In the genomic region with DNA sequence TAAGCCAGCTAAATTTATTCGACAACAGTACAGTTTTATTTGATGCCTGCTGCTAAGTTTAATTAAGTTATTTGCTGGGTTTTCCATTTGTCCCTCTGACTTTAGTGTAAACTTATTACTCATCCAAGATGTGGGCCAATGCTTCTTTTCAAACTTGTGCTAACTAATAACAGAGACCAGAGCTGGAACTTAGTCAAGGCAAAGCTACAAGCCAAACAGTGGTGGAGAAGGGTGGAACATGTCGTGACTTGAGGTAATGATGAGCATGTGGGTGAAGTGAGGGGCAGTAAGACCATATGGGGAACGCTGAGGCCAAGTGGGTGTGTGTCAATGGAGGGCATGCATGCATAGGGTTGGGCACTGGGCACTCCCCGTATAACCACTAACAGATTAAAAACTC, we compare ENCODE assay signal across 17 cellular contexts.
DNase-seq lines count a peak whose midpoint lies in the region; ATAC-seq and TF ChIP-seq lines count a peak whose summit lies in the region.
"Had no signal": no experiment of that assay in that cellular context is flagged by ENCODE, and none has a peak within 500 bp of the region (broad histone marks: within the 10 kb centered on the region; RNA-seq: fewer than 3 reads in every experiment).

No MANE protein-coding gene starts in this region.

- DNase-seq in EH (ENCODE audit: low read depth) (peak; percentile 20), PC-3 (no peak), foreskin keratinocyte (peak; percentile 81 to 86), heart right ventricle (no peak)
- no peak for DNase-seq in activated naive CD4-positive, alpha-beta T cell treated with anti-CD3 and anti-CD28 coated beads for 36 hours
- DNase-seq in stimulated activated naive CD8-positive, alpha-beta T cell treated with anti-CD3 and anti-CD28 coated beads, Interleukin-15, amount 100 ng/mL, for 72 hours, result no peak
- DNase-seq: ACHN, HFFc6, KG1, MM.1S, NCI-H1105, NCI-H1930, NCI-H2171, NCI-H82 had no signal

- H3K36me3 Mint-ChIP-seq in activated naive CD4-positive, alpha-beta T cell treated with anti-CD3 and anti-CD28 coated beads for 36 hours (ENCODE audit: low read depth), result peaks cover 7% of the 10 kb centered on the region

- peaks cover 17% of the 10 kb centered on the region for H3K9me3 Mint-ChIP-seq in activated naive CD4-positive, alpha-beta T cell treated with anti-CD3 and anti-CD28 coated beads for 36 hours
- H3K9me3 Mint-ChIP-seq in stimulated activated naive CD8-positive, alpha-beta T cell treated with anti-CD3 and anti-CD28 coated beads, Interleukin-15, amount 100 ng/mL, for 72 hours, result peaks cover 13 to 23% of the 10 kb centered on the region in 2 donors
- H3K9me3 Mint-ChIP-seq: HFFc6 had no signal

- CTCF ChIA-PET in PC-3 (lab: Charles Lee), result no interaction called here
- CTCF ChIA-PET in activated naive CD4-positive, alpha-beta T cell treated with anti-CD3 and anti-CD28 coated beads for 36 hours (lab: Charles Lee), result interaction anchor here (3.8 kb wide), 1 partner anchor 10 kb away, joined by 11 read pairs; no protein-coding TSS in a partner anchor

- H3K27me3 Mint-ChIP-seq in activated naive CD4-positive, alpha-beta T cell treated with anti-CD3 and anti-CD28 coated beads for 36 hours (ENCODE audit: low read depth), result no peaks in the 10 kb centered on the region
- H3K27me3 Mint-ChIP-seq in stimulated activated naive CD8-positive, alpha-beta T cell treated with anti-CD3 and anti-CD28 coated beads, Interleukin-15, amount 100 ng/mL, for 72 hours, result peaks cover under 1% of the 10 kb centered on the region

- H4K20me1 ChIP-seq in PC-3 (ENCODE audit: low read length), result no peaks in the 10 kb centered on the region
- H4K20me1 ChIP-seq: BLaER1 treated with 17β-estradiol and CSF1 and Interleukin-3, amounts not matched to agents 10 nM and 100 nM had no signal

- no peaks in the 10 kb centered on the region for H3K4me1 ChIP-seq in PC-3 (ENCODE audit: insufficient read depth, low read length)
- peaks cover 0 to 2% of the 10 kb centered on the region in 2 donors for H3K4me1 ChIP-seq in esophagus (ENCODE audit: control insufficient read depth in 2 of 2, insufficient read depth in 2 of 2, low read length in 1 of 2)
- no peaks in the 10 kb centered on the region for H3K4me1 ChIP-seq in foreskin keratinocyte
- H3K4me1 ChIP-seq in heart right ventricle, result no peaks in the 10 kb centered on the region
- H3K4me1 ChIP-seq: BLaER1 treated with 17β-estradiol and CSF1 and Interleukin-3, amounts not matched to agents 10 nM and 100 nM had no signal

- POLR2A ChIA-PET in PC-3 (lab: Charles Lee; ENCODE audit: unreplicated experiment), result interaction anchor here (0.6 kb wide), 1 partner anchor 81 kb away, joined by 3 read pairs; no protein-coding TSS in a partner anchor

- no peak overlapping the region for H3K27ac ChIP-seq in PC-3 (ENCODE audit: low read length)
- H3K27ac ChIP-seq in esophagus (ENCODE audit: low read depth in 2 of 2, low read length in 1 of 2), result peak overlapping the region; percentile 38 to 40
- no peak overlapping the region for H3K27ac ChIP-seq in foreskin keratinocyte
- H3K27ac ChIP-seq in heart right ventricle, result no peak overlapping the region
- H3K27ac ChIP-seq: BLaER1 treated with 17β-estradiol and CSF1 and Interleukin-3, amounts not matched to agents 10 nM and 100 nM had no signal

- H3K27ac Mint-ChIP-seq in activated naive CD4-positive, alpha-beta T cell treated with anti-CD3 and anti-CD28 coated beads for 36 hours, result no peak overlapping the region
- H3K27ac Mint-ChIP-seq in stimulated activated naive CD8-positive, alpha-beta T cell treated with anti-CD3 and anti-CD28 coated beads, Interleukin-15, amount 100 ng/mL, for 72 hours, result no peak overlapping the region
- H3K27ac Mint-ChIP-seq: HFFc6 had no signal

- H3F3A ChIP-seq in PC-3 (ENCODE audit: low read length, unreplicated experiment), result no peaks in the 10 kb centered on the region

- no peaks in the 10 kb centered on the region for H3K9me2 ChIP-seq in PC-3 (replicated peaks; ENCODE audit: low read length)

- no peaks in the 10 kb centered on the region for H3K27me3 ChIP-seq in PC-3 (ENCODE audit: low read length)
- no peaks in the 10 kb centered on the region for H3K27me3 ChIP-seq in esophagus (ENCODE audit: control insufficient read depth in 1 of 2, insufficient read depth in 2 of 2, low read length in 2 of 2)
- H3K27me3 ChIP-seq in foreskin keratinocyte, result no peaks in the 10 kb centered on the region
- no peaks in the 10 kb centered on the region for H3K27me3 ChIP-seq in heart right ventricle
- H3K27me3 ChIP-seq: BLaER1 treated with 17β-estradiol and CSF1 and Interleukin-3, amounts not matched to agents 10 nM and 100 nM had no signal

- no peaks in the 10 kb centered on the region for H3K4me1 Mint-ChIP-seq in activated naive CD4-positive, alpha-beta T cell treated with anti-CD3 and anti-CD28 coated beads for 36 hours (ENCODE audit: low read depth)
- H3K4me1 Mint-ChIP-seq in stimulated activated naive CD8-positive, alpha-beta T cell treated with anti-CD3 and anti-CD28 coated beads, Interleukin-15, amount 100 ng/mL, for 72 hours, result no peaks in the 10 kb centered on the region

- no TSS peak for BruUV-seq in PC-3 (replicated peaks; lab: Mats Ljungman, UMichigan)

- intact Hi-C loops in PC-3 (cut with micrococcal nuclease) (no loop called here), heart right ventricle (cut with DNase I) (no loop called here)
- intact Hi-C loops in activated naive CD4-positive, alpha-beta T cell treated with anti-CD3 and anti-CD28 coated beads for 36 hours (cut with micrococcal nuclease), result no loop called here

- no peaks in the 10 kb centered on the region for H3K79me2 ChIP-seq in PC-3 (ENCODE audit: low read length)

- WGBS in esophagus, 2 donors, result 39 to 56% methylated on average over 4 of the region's 4 CpGs
- 92% methylated on average over 4 of the region's 4 CpGs for WGBS in heart right ventricle, 2 donors

- H3K9ac ChIP-seq in PC-3 (ENCODE audit: low read length), result no peak overlapping the region
- H3K9ac ChIP-seq: BLaER1 treated with 17β-estradiol and CSF1 and Interleukin-3, amounts not matched to agents 10 nM and 100 nM had no signal

- ATAC-seq in PC-3 (0 out of 2 replicates have a peak, but pooled peaks have one; percentile 27), foreskin keratinocyte (peak; percentile 62), heart right ventricle (no peak), HG02938 (IDR thresholded peaks at IDR 0.05; ENCODE audit: unreplicated experiment) (no peak)
- ATAC-seq in stimulated activated naive CD8-positive, alpha-beta T cell treated with anti-CD3 and anti-CD28 coated beads, Interleukin-15, amount 100 ng/mL, for 72 hours, result no peak

- H3K9me3 ChIP-seq in PC-3 (ENCODE audit: low read length) (no peaks in the 10 kb centered on the region), esophagus (ENCODE audit: control insufficient read depth in 2 of 2, insufficient read depth in 1 of 2, low read depth in 1 of 2, low read length in 1 of 2) (no peaks in the 10 kb centered on the region), heart right ventricle (peaks cover 0 to 51% (median 5%) of the 10 kb centered on the region in 11 donors)

- H3K36me3 ChIP-seq in PC-3 (ENCODE audit: low read depth, low read length) (no peaks in the 10 kb centered on the region), esophagus (ENCODE audit: control insufficient read depth in 2 of 2, insufficient read depth in 2 of 2, low read length in 1 of 2) (no peaks in the 10 kb centered on the region), heart right ventricle (no peaks in the 10 kb centered on the region)

- H2AFZ ChIP-seq in PC-3 (ENCODE audit: low read length), result no peak overlapping the region

- H3K4me3 ChIP-seq in PC-3 (ENCODE audit: low read length) (no peak overlapping the region), esophagus (ENCODE audit: low read depth in 1 of 2, low read length in 2 of 2) (no peak overlapping the region), heart right ventricle (no peak overlapping the region)
- H3K4me3 ChIP-seq: BLaER1 treated with 17β-estradiol and CSF1 and Interleukin-3, amounts not matched to agents 10 nM and 100 nM had no signal

- TF ChIP-seq CTCF in PC-3 (conservative IDR thresholded peaks at IDR 0.05; ENCODE audit: low read depth, low read length) (no peak), foreskin keratinocyte (conservative IDR thresholded peaks at IDR 0.05) (no peak), heart right ventricle (IDR thresholded peaks at IDR 0.05) (no peak)

- H3K4me2 ChIP-seq in PC-3 (ENCODE audit: low read length), result no peak overlapping the region
- H3K4me2 ChIP-seq: BLaER1 treated with 17β-estradiol and CSF1 and Interleukin-3, amounts not matched to agents 10 nM and 100 nM had no signal

- no peak overlapping the region for H3K4me3 Mint-ChIP-seq in activated naive CD4-positive, alpha-beta T cell treated with anti-CD3 and anti-CD28 coated beads for 36 hours
- no peak overlapping the region for H3K4me3 Mint-ChIP-seq in stimulated activated naive CD8-positive, alpha-beta T cell treated with anti-CD3 and anti-CD28 coated beads, Interleukin-15, amount 100 ng/mL, for 72 hours
- H3K4me3 Mint-ChIP-seq: HFFc6 had no signal

Comparison
In these comparisons a context has a peak if more than half of its experiments do, and no peak if none do; other contexts are left out.
1. DNase-seq: peak in EH (single experiment) and foreskin keratinocyte (2 of 2); none in PC-3 (single experiment), heart right ventricle (0 of 2), activated naive CD4-positive, alpha-beta T cell treated with anti-CD3 and anti-CD28 coated beads for 36 hours (single experiment) and stimulated activated naive CD8-positive, alpha-beta T cell treated with anti-CD3 and anti-CD28 coated beads, Interleukin-15, amount 100 ng/mL, for 72 hours (0 of 2).
2. ATAC-seq: peak in PC-3 (single experiment) and foreskin keratinocyte (single experiment); none in heart right ventricle (0 of 8), stimulated activated naive CD8-positive, alpha-beta T cell treated with anti-CD3 and anti-CD28 coated beads, Interleukin-15, amount 100 ng/mL, for 72 hours (single experiment) and HG02938 (single experiment).
3. H3K27ac ChIP-seq: peak in esophagus (2 of 2); none in PC-3 (single experiment), foreskin keratinocyte (single experiment) and heart right ventricle (0 of 10).